8 cellular contexts compared by ENCODE assay signal in the genomic region with DNA sequence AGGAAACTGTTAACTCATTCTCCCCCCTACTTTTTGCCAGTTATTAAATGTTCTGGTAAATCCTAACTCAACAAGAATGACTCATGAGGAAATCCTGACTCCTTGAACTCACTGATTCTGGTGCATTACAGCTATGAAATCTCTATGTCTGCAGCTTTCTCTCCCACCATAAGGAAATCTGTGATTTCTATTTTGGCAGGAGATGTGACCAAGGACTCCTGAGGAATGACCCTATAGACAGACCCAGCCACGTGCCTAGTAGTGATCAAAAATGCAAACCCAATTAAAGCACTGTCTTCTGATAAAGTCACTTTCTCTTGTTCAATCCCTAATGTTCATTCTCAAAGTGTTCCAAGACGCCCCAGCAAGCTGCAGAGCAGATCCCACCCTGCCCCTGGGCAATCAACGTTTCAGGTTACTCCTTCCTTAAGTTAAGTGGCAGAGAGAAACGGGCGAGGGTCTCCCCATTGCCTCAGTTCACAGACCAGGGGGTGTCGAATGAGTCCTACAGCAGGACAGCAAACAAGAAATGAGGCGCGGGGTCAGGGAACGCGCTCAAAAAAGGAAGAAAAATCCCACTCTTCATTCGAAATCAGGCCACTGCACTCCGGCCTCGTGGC. TPM values are rescaled to one million over a fixed set of nuclear protein-coding genes. Genes with fewer than 3 reads are reported as not detected.
DNase-seq lines count a peak whose midpoint lies in the region; ATAC-seq and TF ChIP-seq lines count a peak whose summit lies in the region.

No MANE protein-coding gene starts in this region.

- H3K4me3 Mint-ChIP-seq in Caco-2 (ENCODE audit: unreplicated experiment) (peak overlapping the region; percentile 97), immature natural killer cell (peak overlapping the region; percentile 96 to 99 (median 98))

- peak overlapping the region; percentile 90 for H3K27ac Mint-ChIP-seq in Caco-2 (ENCODE audit: unreplicated experiment)
- peak overlapping the region; percentile 89 to 98 (median 96) for H3K27ac Mint-ChIP-seq in immature natural killer cell

- H3K4me1 ChIP-seq in Caco-2 (no peaks in the 10 kb centered on the region), KMS-11 (ENCODE audit: low read depth, poor library complexity, severe bottlenecking) (peaks cover 66% of the 10 kb centered on the region)

- peak overlapping the region; percentile 72 for H3K4me2 ChIP-seq in KMS-11

- H3K79me2 ChIP-seq in KMS-11 (ENCODE audit: insufficient read depth, low read depth): peaks cover 16% of the 10 kb centered on the region

- peak overlapping the region; percentile 87 for H3K9ac ChIP-seq in KMS-11

- POLR2A ChIA-PET in Caco-2 (lab: Charles Lee): interaction anchor here (0.6 to 1.0 kb wide), 2 partner anchors 16 to 211 kb away, joined by 3 to 4 read pairs; no protein-coding TSS in a partner anchor

- intact Hi-C loops in Caco-2 (cut with micrococcal nuclease; ENCODE audit: unreplicated experiment): loop anchor here (1.0 to 5.0 kb wide), 6 partner anchors 71 to 336 kb away; a partner anchor contains a TSS

- DNase-seq in Caco-2 (no peak), amniotic epithelial cell (ENCODE audit: low read depth) (peak; percentile 77), immature natural killer cell (no peak), HuH-7.5 (ENCODE audit: low spot score) (no peak), HuH-7 (ENCODE audit: low spot score) (no peak)
- DNase-seq in stimulated activated CD8-positive, alpha-beta memory T cell treated with anti-CD3 and anti-CD28 coated beads, Interleukin-15, amount 100 ng/mL, for 1 hour (ENCODE audit: low read depth): peak; percentile 1

- H3K4me1 Mint-ChIP-seq in Caco-2 (ENCODE audit: low read depth, unreplicated experiment): peaks cover 20% of the 10 kb centered on the region
- H3K4me1 Mint-ChIP-seq in immature natural killer cell: peaks cover 30 to 47% of the 10 kb centered on the region in 2 donors

- no peaks in the 10 kb centered on the region for H3K27me3 Mint-ChIP-seq in Caco-2 (ENCODE audit: insufficient read depth, unreplicated experiment)
- peaks cover 17 to 27% (median 25%) of the 10 kb centered on the region in 3 donors for H3K27me3 Mint-ChIP-seq in immature natural killer cell (ENCODE audit: low read depth in 3 of 3)

- H3K4me3 ChIP-seq in Caco-2 (ENCODE audit: low read depth, low read length): peak overlapping the region; percentile 49
- H3K4me3 ChIP-seq in KMS-11 (IDR thresholded peaks at IDR 0.05; ENCODE audit: insufficient read depth, low read depth, low read length): peak overlapping the region; percentile 75

- H2AFZ ChIP-seq in KMS-11 (ENCODE audit: low read depth): peak overlapping the region; percentile 68

- H3K36me3 ChIP-seq in Caco-2 (ENCODE audit: control insufficient read depth, insufficient read depth, low read length): no peaks in the 10 kb centered on the region; the same call in 1 of the 2 replicates
- H3K36me3 ChIP-seq in KMS-11 (ENCODE audit: insufficient read depth): no peaks in the 10 kb centered on the region; the same call in 1 of the 2 replicates

- no peaks in the 10 kb centered on the region for H3K9me3 ChIP-seq in Caco-2

- CTCF ChIA-PET in Caco-2 (lab: Charles Lee): interaction anchor here (0.8 to 2.3 kb wide), 3 partner anchors 190 to 212 kb away, joined by 3 to 17 read pairs (median 8); no protein-coding TSS in a partner anchor

- no peaks in the 10 kb centered on the region for H4K20me1 ChIP-seq in KMS-11 (ENCODE audit: insufficient read depth)

- TF ChIP-seq CTCF in Caco-2 (IDR thresholded peaks at IDR 0.05; ENCODE audit: insufficient read depth in 1 of 2, low read depth in 1 of 2, low read length in 1 of 2, severe bottlenecking in 1 of 2, unreplicated experiment in 1 of 2) (no peak), KMS-11 (conservative IDR thresholded peaks at IDR 0.05; ENCODE audit: low read depth, low read length) (no peak)

- H3K36me3 Mint-ChIP-seq in Caco-2 (ENCODE audit: insufficient read depth, unreplicated experiment): peaks cover 14% of the 10 kb centered on the region
- H3K36me3 Mint-ChIP-seq in immature natural killer cell: peaks cover 0 to 16% (median 6%) of the 10 kb centered on the region in 3 donors

- H3K27me3 ChIP-seq in Caco-2 (replicated peaks; ENCODE audit: control insufficient read depth, insufficient read depth, low read length): no peaks in the 10 kb centered on the region
- H3K27me3 ChIP-seq in KMS-11 (ENCODE audit: insufficient read depth, low read depth): no peaks in the 10 kb centered on the region

- H3K27ac ChIP-seq in KMS-11: peak overlapping the region; percentile 87

- H3K9me3 Mint-ChIP-seq in Caco-2 (ENCODE audit: unreplicated experiment): no peaks in the 10 kb centered on the region
- H3K9me3 Mint-ChIP-seq in immature natural killer cell: peaks cover 0 to 2% (median 0%) of the 10 kb centered on the region in 6 donors

- no peak for ATAC-seq in HG03354 (IDR thresholded peaks at IDR 0.05; ENCODE audit: poor library complexity, severe bottlenecking, unreplicated experiment)

- TSS peak; percentile 85 for BruUV-seq in Caco-2 (replicated peaks; lab: Mats Ljungman, UMichigan)

RNA-seq across cellular contexts. Expression of a gene that starts 0.8 kb away (rescaled TPM):
- total RNA-seq in Caco-2 (2022): 5.1 and 5.9 TPM in 2 replicates
- polyA plus RNA-seq in immature natural killer cell: 100 to 1,000 TPM in 2 of 3 donors, 10 to 100 TPM in 1; 99.4 to 358 (median 227) TPM

Comparison
In these comparisons a context has a peak if more than half of its experiments do, and no peak if none do; other contexts are left out.
1. DNase-seq: peak in amniotic epithelial cell (single experiment) and stimulated activated CD8-positive, alpha-beta memory T cell treated with anti-CD3 and anti-CD28 coated beads, Interleukin-15, amount 100 ng/mL, for 1 hour (single experiment); none in Caco-2 (0 of 2), immature natural killer cell (0 of 3), HuH-7.5 (single experiment) and HuH-7 (single experiment).